In the genomic region with DNA sequence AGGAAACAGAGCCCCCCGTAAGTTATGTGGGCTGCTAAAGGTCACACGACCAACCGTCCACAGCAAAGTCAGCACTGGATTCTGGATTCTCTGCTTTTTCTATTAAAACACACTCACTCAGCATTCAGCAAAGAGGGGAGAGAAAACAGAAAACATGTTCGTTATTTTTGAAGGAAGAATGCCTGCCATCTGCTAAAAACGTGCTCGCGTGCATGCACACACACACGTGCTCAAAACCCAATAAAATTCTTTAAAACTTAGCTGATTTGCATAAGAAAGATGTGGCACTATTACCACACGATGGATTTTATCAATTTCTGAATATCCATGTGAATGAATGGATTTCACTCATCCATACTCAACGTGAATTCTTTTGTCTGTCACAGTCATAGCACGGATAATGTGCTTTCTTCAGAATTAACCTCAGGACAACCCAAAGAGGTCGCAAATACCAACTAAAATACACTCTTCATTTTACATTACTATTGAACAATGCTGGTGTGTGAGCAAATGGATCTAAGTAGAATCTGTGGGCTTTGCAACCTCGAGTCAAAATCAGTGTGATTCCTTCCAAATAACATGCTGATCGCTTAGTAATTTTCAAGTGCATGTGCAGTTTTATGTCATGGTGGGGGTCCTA, we compare ENCODE assay signal across 14 cellular contexts.
"Had no signal": no experiment of that assay in that cellular context is flagged by ENCODE, and none has a peak within 500 bp of the region (broad histone marks: within the 10 kb centered on the region; RNA-seq: fewer than 3 reads in every experiment).

No MANE protein-coding gene starts in this region.

- H3K9me3 Mint-ChIP-seq: activated T-cell treated with anti-CD3 and anti-CD28 coated beads, Interleukin-2, amount 50 U/mL, for 4 hours; neural progenitor cell; stimulated activated memory B cell treated with anti-CD40 and anti-IgM and Interleukin-4, amounts not matched to agents 10 μg/mL and 1 μg/mL and 100 μg/mL, for 72 hours; type B pancreatic cell had no signal

- DNase-seq: activated CD4-positive, alpha-beta T cell treated with anti-CD3 and anti-CD28 coated beads for 1 hour; activated CD4-positive, alpha-beta T cell treated with anti-CD3 and anti-CD28 coated beads, Interleukin-2, amount 50 U/mL, for 48 hours; activated gamma-delta T cell; activated T-cell treated with anti-CD3 and anti-CD28 coated beads, Interleukin-2, amount 50 U/mL, for 4 hours; amygdala; esophagus squamous epithelium; kidney; retina; SW 1271 had no signal

- H3K4me3 Mint-ChIP-seq: activated naive CD8-positive, alpha-beta T cell; activated T-cell treated with anti-CD3 and anti-CD28 coated beads, Interleukin-2, amount 50 U/mL, for 4 hours; neural progenitor cell; stimulated activated memory B cell treated with anti-CD40 and anti-IgM and Interleukin-4, amounts not matched to agents 10 μg/mL and 1 μg/mL and 100 μg/mL, for 72 hours; type B pancreatic cell had no signal

- H3K27ac Mint-ChIP-seq: activated naive CD8-positive, alpha-beta T cell; neural progenitor cell; stimulated activated memory B cell treated with anti-CD40 and anti-IgM and Interleukin-4, amounts not matched to agents 10 μg/mL and 1 μg/mL and 100 μg/mL, for 72 hours; type B pancreatic cell had no signal

- H3K4me1 ChIP-seq: parathyroid adenoma had no signal

- H3K4me3 ChIP-seq: esophagus squamous epithelium, neural progenitor cell had no signal

- H3K27ac ChIP-seq: neural progenitor cell, parathyroid adenoma had no signal

- H3K36me3 ChIP-seq: esophagus squamous epithelium, neural progenitor cell had no signal

- H3K27me3 ChIP-seq: esophagus squamous epithelium, neural progenitor cell had no signal

- ATAC-seq: activated T-cell treated with anti-CD3 and anti-CD28 coated beads, Interleukin-2, amount 50 U/mL, for 4 hours; stimulated activated memory B cell treated with anti-CD40 and anti-IgM and Interleukin-4, amounts not matched to agents 10 μg/mL and 1 μg/mL and 100 μg/mL, for 72 hours had no signal

- H3K36me3 Mint-ChIP-seq: stimulated activated memory B cell treated with anti-CD40 and anti-IgM and Interleukin-4, amounts not matched to agents 10 μg/mL and 1 μg/mL and 100 μg/mL, for 72 hours had no signal

- H3K4me1 Mint-ChIP-seq: stimulated activated memory B cell treated with anti-CD40 and anti-IgM and Interleukin-4, amounts not matched to agents 10 μg/mL and 1 μg/mL and 100 μg/mL, for 72 hours had no signal

- H3K9me3 ChIP-seq: esophagus squamous epithelium had no signal

- H3K27me3 Mint-ChIP-seq: type B pancreatic cell had no signal
